Comparison of ENCODE assay signal across 1 cellular context in genomic region chr1:151455231-151455630, GRCh38.
TF ChIP-seq lines count a peak whose summit lies in the region.

No MANE protein-coding gene starts in this region.

TF ChIP-seq in HepG2, 621 proteins besides CTCF, POLR2A, EP300 and RAD21:
- TF ChIP-seq NFE2 (CRISPR knock-in tag; IDR thresholded peaks at IDR 0.05) (no peak), FOXP1 (IDR thresholded peaks at IDR 0.05) (no peak), FOXP1 (CRISPR knock-in tag; IDR thresholded peaks at IDR 0.05) (no peak), NR0B2 (CRISPR knock-in tag; IDR thresholded peaks at IDR 0.05) (no peak), TBX3 (IDR thresholded peaks at IDR 0.05; ENCODE audit: borderline replicate concordance) (no peak), PHB2 (IDR thresholded peaks at IDR 0.05; ENCODE audit: partially characterized antibody) (no peak), ARHGAP35 (CRISPR knock-in tag; IDR thresholded peaks at IDR 0.05; ENCODE audit: borderline replicate concordance) (no peak), DBP (CRISPR knock-in tag; IDR thresholded peaks at IDR 0.05; ENCODE audit: not compliant biosample characterization) (no peak), NCOA5 (CRISPR knock-in tag; IDR thresholded peaks at IDR 0.05) (no peak), HNRNPK (IDR thresholded peaks at IDR 0.05; ENCODE audit: low read depth, low read length, poor library complexity, severe bottlenecking) (no peak), ZNF512 (CRISPR knock-in tag; IDR thresholded peaks at IDR 0.05) (no peak)
TF ChIP-seq in HepG2: peak in this region for 0.
